2 cellular contexts compared by ENCODE assay signal in the genomic region with DNA sequence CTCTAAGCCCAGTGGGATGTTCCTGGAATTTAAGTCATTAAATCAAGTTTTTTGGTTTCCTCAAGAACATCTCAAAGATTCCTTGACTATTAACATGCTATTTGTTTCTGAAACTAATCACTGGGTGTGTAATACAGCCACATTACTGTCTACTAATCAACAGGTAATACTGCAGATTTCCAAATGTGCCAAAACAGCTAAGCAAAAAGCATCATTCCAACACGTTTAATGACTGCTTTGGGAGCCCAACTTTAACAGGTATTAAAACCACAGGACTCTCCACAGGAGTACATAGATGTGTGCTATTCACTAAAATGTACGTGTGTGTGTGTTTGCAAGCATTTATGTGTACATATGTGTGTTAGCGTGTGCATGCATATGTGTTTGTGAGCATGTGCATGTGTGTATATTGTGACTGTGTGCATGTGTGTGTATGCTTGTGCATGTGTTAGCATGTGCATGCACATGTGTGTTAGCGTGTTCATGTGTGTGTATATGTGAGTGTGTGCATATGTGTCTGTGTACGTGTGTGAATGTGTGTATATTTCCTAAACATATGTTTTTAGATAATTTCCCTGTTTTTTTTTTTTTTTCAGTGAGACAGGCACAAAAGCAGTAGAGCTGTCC.
TF ChIP-seq lines count a peak whose summit lies in the region.

No MANE protein-coding gene starts in this region.

TF ChIP-seq in A549, 52 proteins besides CTCF, POLR2A, EP300 and RAD21:
- TF ChIP-seq CHD4 (IDR thresholded peaks at IDR 0.05; ENCODE audit: borderline replicate concordance): no peak
- no peak for TF ChIP-seq KDM5A (IDR thresholded peaks at IDR 0.05)
- TF ChIP-seq MYC (IDR thresholded peaks at IDR 0.05; ENCODE audit: borderline replicate concordance, low read length): no peak
- no peak for TF ChIP-seq MAFK (IDR thresholded peaks at IDR 0.05; ENCODE audit: partially characterized antibody)
- no peak for TF ChIP-seq NPAS2 (CRISPR knock-in tag; IDR thresholded peaks at IDR 0.05; ENCODE audit: borderline replicate concordance)

TF ChIP-seq in H1, 55 proteins besides CTCF, POLR2A, EP300 and RAD21:
- no peak for TF ChIP-seq BACH1 (IDR thresholded peaks at IDR 0.05; ENCODE audit: low read length)
- TF ChIP-seq GTF2F1 (IDR thresholded peaks at IDR 0.05; ENCODE audit: borderline replicate concordance, low read depth, low read length): no peak
- no peak for TF ChIP-seq SP2 (IDR thresholded peaks at IDR 0.05; ENCODE audit: low read length)
- peak; percentile 45; the same call in 1 of the 2 replicates for TF ChIP-seq POLR2AphosphoS5 (IDR thresholded peaks at IDR 0.05; ENCODE audit: low read depth, low read length)
